10 cellular contexts compared by ENCODE assay signal in genomic region chr13:51562011-51562671, GRCh38. TPM values are rescaled to one million over a fixed set of nuclear protein-coding genes. Genes with fewer than 3 reads are reported as not detected.
A peak's percentile ranks its signal among the peaks of the same experiment; 100 is the strongest.
DNase-seq lines count a peak whose midpoint lies in the region; ATAC-seq and TF ChIP-seq lines count a peak whose summit lies in the region.
"Had no signal": no experiment of that assay in that cellular context is flagged by ENCODE, and none has a peak within 500 bp of the region (broad histone marks: within the 10 kb centered on the region; RNA-seq: fewer than 3 reads in every experiment).

No MANE protein-coding gene starts in this region.

- H3K9ac ChIP-seq in colonic mucosa (ENCODE audit: low read depth in 2 of 2, low read length in 2 of 2), result no peak overlapping the region

- intact Hi-C loops in heart right ventricle (cut with DNase I), result no loop called here
- intact Hi-C loops in colonic mucosa (cut with DNase I), result no loop called here
- intact Hi-C loops in uterus (cut with DNase I; ENCODE audit: low total_unique reads), result no loop called here

- H3K4me1 ChIP-seq in heart right ventricle (peaks cover 0 to 43% (median 4%) of the 10 kb centered on the region in 9 donors), colonic mucosa (no peaks in the 10 kb centered on the region), uterus (no peaks in the 10 kb centered on the region)
- no peaks in the 10 kb centered on the region for H3K4me1 ChIP-seq in effector memory CD4-positive, alpha-beta T cell (ENCODE audit: control insufficient read depth, insufficient read depth, low read length, poor library complexity, severe bottlenecking)
- H3K4me1 ChIP-seq: pancreas had no signal

- no peak for TF ChIP-seq POLR2A in uterus (IDR thresholded peaks at IDR 0.05)

- H3K27ac ChIP-seq in heart right ventricle, result no peak overlapping the region
- H3K27ac ChIP-seq in effector memory CD4-positive, alpha-beta T cell (ENCODE audit: insufficient read depth, low read length, poor library complexity, severe bottlenecking), result no peak overlapping the region
- H3K27ac ChIP-seq in colonic mucosa, result no peak overlapping the region
- no peak overlapping the region for H3K27ac ChIP-seq in uterus
- H3K27ac ChIP-seq: pancreas had no signal

- no peak for TF ChIP-seq CTCF in heart right ventricle (IDR thresholded peaks at IDR 0.05)
- no peak for TF ChIP-seq CTCF in colonic mucosa (IDR thresholded peaks at IDR 0.05)
- TF ChIP-seq CTCF in uterus (IDR thresholded peaks at IDR 0.05), result no peak

- WGBS in heart right ventricle, 2 donors, result 62 to 74% methylated on average over 9 of the region's 9 CpGs

- DNase-seq in heart right ventricle, result no peak
- no peak for DNase-seq in effector memory CD4-positive, alpha-beta T cell
- DNase-seq in colonic mucosa, result no peak
- DNase-seq in AML-193 (lab: John Stamatoyannopoulos, UW), result no peak
- no peak for DNase-seq in uterus
- DNase-seq: IMR-90, pancreas had no signal

- no peak overlapping the region for H3K4me3 ChIP-seq in heart right ventricle
- no peak overlapping the region for H3K4me3 ChIP-seq in effector memory CD4-positive, alpha-beta T cell (ENCODE audit: insufficient read depth, low read depth, low read length, poor library complexity, severe bottlenecking)
- H3K4me3 ChIP-seq in colonic mucosa, result no peak overlapping the region
- H3K4me3 ChIP-seq in uterus, result no peak overlapping the region
- H3K4me3 ChIP-seq: pancreas had no signal

- ATAC-seq in GM18498 (IDR thresholded peaks at IDR 0.05; ENCODE audit: unreplicated experiment) (peak; percentile 71), GM21381 (IDR thresholded peaks at IDR 0.05; ENCODE audit: unreplicated experiment) (peak; percentile 73), HG03457 (IDR thresholded peaks at IDR 0.05; ENCODE audit: unreplicated experiment) (peak; percentile 91), heart right ventricle (peak in 5 of 8 donors; percentile 26 to 74 (median 56))

- H3K27me3 ChIP-seq in heart right ventricle (no peaks in the 10 kb centered on the region), colonic mucosa (no peaks in the 10 kb centered on the region), uterus (no peaks in the 10 kb centered on the region)
- H3K27me3 ChIP-seq in effector memory CD4-positive, alpha-beta T cell (replicated peaks; ENCODE audit: control insufficient read depth, insufficient read depth, low read length, poor library complexity, severe bottlenecking), result no peaks in the 10 kb centered on the region
- H3K27me3 ChIP-seq: pancreas had no signal

- H3K36me3 ChIP-seq in heart right ventricle, result no peaks in the 10 kb centered on the region
- no peaks in the 10 kb centered on the region for H3K36me3 ChIP-seq in effector memory CD4-positive, alpha-beta T cell (ENCODE audit: control insufficient read depth, insufficient read depth, low read length)
- no peaks in the 10 kb centered on the region for H3K36me3 ChIP-seq in colonic mucosa
- H3K36me3 ChIP-seq in uterus, result no peaks in the 10 kb centered on the region
- H3K36me3 ChIP-seq: pancreas had no signal

- H3K9me3 ChIP-seq in heart right ventricle (peaks cover 0 to 3% (median 0%) of the 10 kb centered on the region in 11 donors), colonic mucosa (no peaks in the 10 kb centered on the region), uterus (no peaks in the 10 kb centered on the region)
- H3K9me3 ChIP-seq in effector memory CD4-positive, alpha-beta T cell (ENCODE audit: control insufficient read depth, low read length), result no peaks in the 10 kb centered on the region
- H3K9me3 ChIP-seq: pancreas had no signal

RNA-seq across cellular contexts. Expression of gene WDFY2, which starts 22.1 kb away (rescaled TPM):
- 1 to 10 TPM; 4.7 to 7.5 (median 6.2) TPM for total RNA-seq in heart right ventricle
- 1 to 10 TPM; 2.4 to 2.6 TPM for polyA plus RNA-seq in heart right ventricle
- 1 to 10 TPM; 2.7 to 3.3 TPM for total RNA-seq in colonic mucosa
- 10 to 100 TPM in 1 of 4 donors, 1 to 10 TPM in 3; 7.9 to 21.0 (median 9.1) TPM for total RNA-seq in uterus
